ENCODE assay signal across 2 cellular contexts in genomic region chr10:46941091-46941490, GRCh38. TPM values are rescaled to one million over a fixed set of nuclear protein-coding genes. Genes with fewer than 3 reads are reported as not detected.
"Had no signal": no experiment of that assay in that cellular context is flagged by ENCODE, and none has a peak within 500 bp of the region (broad histone marks: within the 10 kb centered on the region; RNA-seq: fewer than 3 reads in every experiment).

No MANE protein-coding gene starts in this region.

RNA-seq across cellular contexts. Expression of gene PTPN20, which starts 29.9 kb away (rescaled TPM):
- total RNA-seq: LHCN-M2, M059J had no signal
